In genomic region chr2:200430017-200430416, GRCh38 we compare ENCODE assay signal across 1 cellular context.
TF ChIP-seq lines count a peak whose summit lies in the region.

No MANE protein-coding gene starts in this region.

TF ChIP-seq in SK-N-SH, 30 proteins besides CTCF, POLR2A, EP300 and RAD21 (continued from another document):
- no peak for TF ChIP-seq RXRA (IDR thresholded peaks at IDR 0.05; ENCODE audit: borderline replicate concordance, low read depth)
- TF ChIP-seq YY1 (IDR thresholded peaks at IDR 0.05; ENCODE audit: low read depth) = no peak
- TF ChIP-seq, protein P1, sequence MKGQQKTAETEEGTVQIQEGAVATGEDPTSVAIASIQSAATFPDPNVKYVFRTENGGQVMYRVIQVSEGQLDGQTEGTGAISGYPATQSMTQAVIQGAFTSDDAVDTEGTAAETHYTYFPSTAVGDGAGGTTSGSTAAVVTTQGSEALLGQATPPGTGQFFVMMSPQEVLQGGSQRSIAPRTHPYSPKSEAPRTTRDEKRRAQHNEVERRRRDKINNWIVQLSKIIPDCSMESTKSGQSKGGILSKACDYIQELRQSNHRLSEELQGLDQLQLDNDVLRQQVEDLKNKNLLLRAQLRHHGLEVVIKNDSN (IDR thresholded peaks at IDR 0.05; ENCODE audit: borderline replicate concordance, low read depth) = no peak
- TF ChIP-seq MEF2A (IDR thresholded peaks at IDR 0.05; ENCODE audit: borderline replicate concordance, low read depth) = no peak
- TF ChIP-seq NFIC (IDR thresholded peaks at IDR 0.05; ENCODE audit: borderline replicate concordance) = no peak
- peak; percentile 83 for TF ChIP-seq GATA2 (CRISPR knock-in tag; IDR thresholded peaks at IDR 0.05)
- no peak for TF ChIP-seq TAF1 (IDR thresholded peaks at IDR 0.05; ENCODE audit: borderline replicate concordance, low read depth, low read length)
- no peak for TF ChIP-seq RFX5 (IDR thresholded peaks at IDR 0.05; ENCODE audit: low read length)
- no peak for TF ChIP-seq SMC3 (IDR thresholded peaks at IDR 0.05; ENCODE audit: low read depth, low read length)
- peak; percentile 83 for TF ChIP-seq TCF12 (IDR thresholded peaks at IDR 0.05)
- TF ChIP-seq RCOR1 (IDR thresholded peaks at IDR 0.05; ENCODE audit: low read length) = peak; percentile 93
- peak; percentile 55; the same call in 1 of the 2 replicates for TF ChIP-seq TEAD4 (IDR thresholded peaks at IDR 0.05; ENCODE audit: borderline replicate concordance, insufficient read depth)
- TF ChIP-seq MAX (IDR thresholded peaks at IDR 0.05; ENCODE audit: low read depth) = no peak
- no peak for TF ChIP-seq ZBTB33 (IDR thresholded peaks at IDR 0.05; ENCODE audit: borderline replicate concordance, low read depth)
- TF ChIP-seq, protein P2, sequence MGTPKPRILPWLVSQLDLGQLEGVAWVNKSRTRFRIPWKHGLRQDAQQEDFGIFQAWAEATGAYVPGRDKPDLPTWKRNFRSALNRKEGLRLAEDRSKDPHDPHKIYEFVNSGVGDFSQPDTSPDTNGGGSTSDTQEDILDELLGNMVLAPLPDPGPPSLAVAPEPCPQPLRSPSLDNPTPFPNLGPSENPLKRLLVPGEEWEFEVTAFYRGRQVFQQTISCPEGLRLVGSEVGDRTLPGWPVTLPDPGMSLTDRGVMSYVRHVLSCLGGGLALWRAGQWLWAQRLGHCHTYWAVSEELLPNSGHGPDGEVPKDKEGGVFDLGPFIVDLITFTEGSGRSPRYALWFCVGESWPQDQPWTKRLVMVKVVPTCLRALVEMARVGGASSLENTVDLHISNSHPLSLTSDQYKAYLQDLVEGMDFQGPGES (IDR thresholded peaks at IDR 0.05; ENCODE audit: low read depth, low read length) = no peak
- no peak for TF ChIP-seq FOXM1 (IDR thresholded peaks at IDR 0.05; ENCODE audit: low read depth)
- no peak for TF ChIP-seq ELF1 (IDR thresholded peaks at IDR 0.05)
- TF ChIP-seq CHD2 (IDR thresholded peaks at IDR 0.05; ENCODE audit: low read length, partially characterized antibody) = peak; percentile 72
- no peak for TF ChIP-seq SIN3A (IDR thresholded peaks at IDR 0.05; ENCODE audit: borderline replicate concordance, low read depth, low read length)
- no peak for TF ChIP-seq GABPA (IDR thresholded peaks at IDR 0.05; ENCODE audit: low read depth)
